9 cellular contexts compared by ENCODE assay signal in genomic region chr7:2353113-2353512, GRCh38. TPM values are rescaled to one million over a fixed set of nuclear protein-coding genes. Genes with fewer than 3 reads are reported as not detected.
DNase-seq lines count a peak whose midpoint lies in the region; TF ChIP-seq lines count a peak whose summit lies in the region.
"Had no signal": no experiment of that assay in that cellular context is flagged by ENCODE, and none has a peak within 500 bp of the region (broad histone marks: within the 10 kb centered on the region; RNA-seq: fewer than 3 reads in every experiment).

No MANE protein-coding gene starts in this region.

- H3K9ac ChIP-seq in HUES48 (ENCODE audit: low read depth, low read length) (peak overlapping the region; percentile 100; the same call in 1 of the 2 replicates), mucosa of rectum (ENCODE audit: low read depth in 1 of 2, low read length in 2 of 2) (no peak overlapping the region)

- no peaks in the 10 kb centered on the region for H3K27me3 ChIP-seq in ACC112 (ENCODE audit: insufficient read depth, low read length)
- H3K27me3 ChIP-seq in HUES48 (ENCODE audit: control insufficient read depth, insufficient read depth, low read length), result no peaks in the 10 kb centered on the region
- H3K27me3 ChIP-seq in mucosa of rectum (ENCODE audit: control insufficient read depth in 2 of 2, insufficient read depth in 2 of 2, low read length in 2 of 2), result no peaks in the 10 kb centered on the region

- H3K9me3 ChIP-seq in HUES48 (ENCODE audit: control insufficient read depth, insufficient read depth, low read length), result no peaks in the 10 kb centered on the region
- no peaks in the 10 kb centered on the region for H3K9me3 ChIP-seq in mucosa of rectum (ENCODE audit: control insufficient read depth in 2 of 2, low read length in 2 of 2)

- H3K27ac Mint-ChIP-seq in MCF 10A (ENCODE audit: low read depth, unreplicated experiment), result no peak overlapping the region

- POLR2A ChIA-PET in MCF 10A (lab: Yijun Ruan, JAX), result interaction anchor here (1.1 to 3.5 kb wide), 5 partner anchors 35 to 821 kb away, joined by 3 to 14 read pairs (median 3); no protein-coding TSS in a partner anchor

- intact Hi-C loops in MCF 10A (cut with micrococcal nuclease), result no loop called here

- H3K4me3 Mint-ChIP-seq in MCF 10A (ENCODE audit: unreplicated experiment), result peak overlapping the region; percentile 91

- H3K4me1 Mint-ChIP-seq in MCF 10A (ENCODE audit: insufficient read depth, unreplicated experiment), result peaks cover 9% of the 10 kb centered on the region

- no peaks in the 10 kb centered on the region for H3K27me3 Mint-ChIP-seq in MCF 10A (ENCODE audit: insufficient read depth, unreplicated experiment)

- peak overlapping the region; percentile 98; the same call in 1 of the 2 replicates for H3K27ac ChIP-seq in ACC112 (ENCODE audit: low read depth, low read length)
- H3K27ac ChIP-seq in HUES48 (ENCODE audit: low read depth, low read length), result no peak overlapping the region
- H3K27ac ChIP-seq in mucosa of rectum (ENCODE audit: low read depth in 2 of 2, low read length in 2 of 2), result no peak overlapping the region

- DNase-seq in MCF 10A (ENCODE audit: unreplicated experiment) (no peak), HuH-7.5 (ENCODE audit: low spot score) (no peak), NCI-H510A treated with DMSO at 0.1 percent for 48 hours (lab: John Stamatoyannopoulos, UW) (no peak), DMS53 treated with DMSO at 0.1 percent for 48 hours (lab: John Stamatoyannopoulos, UW; ENCODE audit: unreplicated experiment) (no peak)
- DNase-seq in stimulated activated CD4-positive, alpha-beta T cell treated with anti-CD3 and anti-CD28 coated beads, Interleukin-2, amount 100 ng/mL, for 48 hours, result no peak
- DNase-seq: central memory CD4-positive, alpha-beta T cell had no signal

- CTCF ChIA-PET in MCF 10A (lab: Yijun Ruan, JAX), result interaction anchor here (0.6 to 0.7 kb wide), 2 partner anchors 98 to 645 kb away, joined by 3 read pairs; no protein-coding TSS in a partner anchor

- H3K36me3 ChIP-seq in ACC112 (ENCODE audit: insufficient read depth, low read length) (peaks cover 9% of the 10 kb centered on the region; the same call in 1 of the 2 replicates), HUES48 (ENCODE audit: control insufficient read depth, insufficient read depth, low read length) (peaks cover 25% of the 10 kb centered on the region), mucosa of rectum (ENCODE audit: control insufficient read depth in 2 of 2, insufficient read depth in 2 of 2, low read length in 2 of 2) (peaks cover 0 to 2% of the 10 kb centered on the region in 2 donors)

- H2AFZ ChIP-seq in ACC112 (ENCODE audit: low read length, unreplicated experiment), result no peak overlapping the region

- TF ChIP-seq CTCF in MCF 10A (IDR thresholded peaks at IDR 0.05; ENCODE audit: unreplicated experiment), result no peak

- H3K4me3 ChIP-seq in ACC112 (ENCODE audit: low read depth, low read length), result peak overlapping the region; percentile 99
- peak overlapping the region; percentile 92 for H3K4me3 ChIP-seq in HUES48 (ENCODE audit: low read depth, low read length)
- H3K4me3 ChIP-seq in mucosa of rectum (ENCODE audit: low read length in 2 of 2), result peak overlapping the region; percentile 81 to 83

- H3K4me1 ChIP-seq in ACC112 (ENCODE audit: control insufficient read depth, insufficient read depth, low read length, unreplicated experiment) (peaks cover 15% of the 10 kb centered on the region), HUES48 (ENCODE audit: control insufficient read depth, insufficient read depth, low read length) (no peaks in the 10 kb centered on the region; the same call in 1 of the 2 replicates), mucosa of rectum (ENCODE audit: control insufficient read depth in 2 of 2, insufficient read depth in 2 of 2, low read length in 2 of 2) (peaks cover 16 to 21% of the 10 kb centered on the region in 2 donors)

- peaks cover 28% of the 10 kb centered on the region for H3K36me3 Mint-ChIP-seq in MCF 10A (ENCODE audit: insufficient read depth, unreplicated experiment)

- H3K79me2 ChIP-seq in ACC112 (ENCODE audit: control insufficient read depth, insufficient read depth, low read length, unreplicated experiment), result peaks cover 49% of the 10 kb centered on the region

- BruUV-seq in MCF 10A (replicated peaks; lab: Mats Ljungman, UMichigan), result no TSS peak

- no peaks in the 10 kb centered on the region for H3K9me3 Mint-ChIP-seq in MCF 10A (ENCODE audit: unreplicated experiment)

RNA-seq across cellular contexts. Expression of gene EIF3B, which starts 1.5 kb away (rescaled TPM):
- 258 and 290 TPM in 2 replicates for total RNA-seq in MCF 10A (2022)

RNA-seq across cellular contexts. Expression of gene SNX8, which starts 38.9 kb away (rescaled TPM):
- total RNA-seq in MCF 10A (2022), result 31.0 and 31.2 TPM in 2 replicates

RNA-seq across cellular contexts. Expression of gene CHST12, which starts 50.3 kb away (rescaled TPM):
- 9.8 and 9.9 TPM in 2 replicates for total RNA-seq in MCF 10A (2022)
